ENCODE assay signal across 1 cellular context in genomic region chr3:52455283-52456168, GRCh38.
A peak's percentile ranks its signal among the peaks of the same experiment; 100 is the strongest.
TF ChIP-seq lines count a peak whose summit lies in the region.

NISCH (plus strand) TSS chr3:52455604; CDS start chr3:52455642, 38 bp downstream.

TF ChIP-seq in HepG2, 621 proteins besides CTCF, POLR2A, EP300 and RAD21 (continued from another document and continues in another):
- TF ChIP-seq ZNF776 (CRISPR knock-in tag; IDR thresholded peaks at IDR 0.05) = 0 out of 2 replicates have a peak, but pooled peaks have one; percentile 19
- no peak for TF ChIP-seq IKZF1 (IDR thresholded peaks at IDR 0.05)
- 0 out of 2 replicates have a peak, but pooled peaks have one; percentile 43 for TF ChIP-seq ZNF709 (CRISPR knock-in tag; IDR thresholded peaks at IDR 0.05)
- TF ChIP-seq ZKSCAN5 (CRISPR knock-in tag; IDR thresholded peaks at IDR 0.05) = no peak; the same call in 1 of the 2 replicates
- peak; percentile 21; the same call in 1 of the 2 replicates for TF ChIP-seq BORCS8-MEF2B (CRISPR knock-in tag; IDR thresholded peaks at IDR 0.05)
- no peak for TF ChIP-seq ATAD3A (CRISPR knock-in tag; IDR thresholded peaks at IDR 0.05)
- TF ChIP-seq ZNF549 (CRISPR knock-in tag; IDR thresholded peaks at IDR 0.05) = no peak
- TF ChIP-seq ERF (CRISPR knock-in tag; IDR thresholded peaks at IDR 0.05) = peak; percentile 85
- no peak for TF ChIP-seq PAWR (CRISPR knock-in tag; IDR thresholded peaks at IDR 0.05; ENCODE audit: borderline replicate concordance)
- 0 out of 2 replicates have a peak, but pooled peaks have one; percentile 18 for TF ChIP-seq RERE (CRISPR knock-in tag; IDR thresholded peaks at IDR 0.05; ENCODE audit: low read depth)
- TF ChIP-seq MED1 (CRISPR knock-in tag; IDR thresholded peaks at IDR 0.05) = peak; percentile 63
- 0 out of 2 replicates have a peak, but pooled peaks have one; percentile 22 for TF ChIP-seq YEATS2 (CRISPR knock-in tag; IDR thresholded peaks at IDR 0.05; ENCODE audit: borderline replicate concordance)
- TF ChIP-seq, protein P1, sequence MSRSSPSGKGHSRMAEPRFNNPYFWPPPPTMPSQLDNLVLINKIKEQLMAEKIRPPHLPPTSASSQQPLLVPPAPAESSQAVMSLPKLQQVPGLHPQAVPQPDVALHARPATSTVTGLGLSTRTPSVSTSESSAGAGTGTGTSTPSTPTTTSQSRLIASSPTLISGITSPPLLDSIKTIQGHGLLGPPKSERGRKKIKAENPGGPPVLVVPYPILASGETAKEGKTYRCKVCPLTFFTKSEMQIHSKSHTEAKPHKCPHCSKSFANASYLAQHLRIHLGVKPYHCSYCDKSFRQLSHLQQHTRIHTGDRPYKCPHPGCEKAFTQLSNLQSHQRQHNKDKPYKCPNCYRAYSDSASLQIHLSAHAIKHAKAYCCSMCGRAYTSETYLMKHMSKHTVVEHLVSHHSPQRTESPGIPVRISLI (CRISPR knock-in tag; IDR thresholded peaks at IDR 0.05; ENCODE audit: borderline replicate concordance) = no peak
- no peak for TF ChIP-seq NFE2 (CRISPR knock-in tag; IDR thresholded peaks at IDR 0.05)
- no peak for TF ChIP-seq TBX3 (IDR thresholded peaks at IDR 0.05; ENCODE audit: borderline replicate concordance)
- TF ChIP-seq, protein P2, sequence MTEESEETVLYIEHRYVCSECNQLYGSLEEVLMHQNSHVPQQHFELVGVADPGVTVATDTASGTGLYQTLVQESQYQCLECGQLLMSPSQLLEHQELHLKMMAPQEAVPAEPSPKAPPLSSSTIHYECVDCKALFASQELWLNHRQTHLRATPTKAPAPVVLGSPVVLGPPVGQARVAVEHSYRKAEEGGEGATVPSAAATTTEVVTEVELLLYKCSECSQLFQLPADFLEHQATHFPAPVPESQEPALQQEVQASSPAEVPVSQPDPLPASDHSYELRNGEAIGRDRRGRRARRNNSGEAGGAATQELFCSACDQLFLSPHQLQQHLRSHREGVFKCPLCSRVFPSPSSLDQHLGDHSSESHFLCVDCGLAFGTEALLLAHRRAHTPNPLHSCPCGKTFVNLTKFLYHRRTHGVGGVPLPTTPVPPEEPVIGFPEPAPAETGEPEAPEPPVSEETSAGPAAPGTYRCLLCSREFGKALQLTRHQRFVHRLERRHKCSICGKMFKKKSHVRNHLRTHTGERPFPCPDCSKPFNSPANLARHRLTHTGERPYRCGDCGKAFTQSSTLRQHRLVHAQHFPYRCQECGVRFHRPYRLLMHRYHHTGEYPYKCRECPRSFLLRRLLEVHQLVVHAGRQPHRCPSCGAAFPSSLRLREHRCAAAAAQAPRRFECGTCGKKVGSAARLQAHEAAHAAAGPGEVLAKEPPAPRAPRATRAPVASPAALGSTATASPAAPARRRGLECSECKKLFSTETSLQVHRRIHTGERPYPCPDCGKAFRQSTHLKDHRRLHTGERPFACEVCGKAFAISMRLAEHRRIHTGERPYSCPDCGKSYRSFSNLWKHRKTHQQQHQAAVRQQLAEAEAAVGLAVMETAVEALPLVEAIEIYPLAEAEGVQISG (CRISPR knock-in tag; IDR thresholded peaks at IDR 0.05) = no peak
- TF ChIP-seq HNF4G (IDR thresholded peaks at IDR 0.05; ENCODE audit: borderline replicate concordance, low read depth, low read length) = no peak
- TF ChIP-seq HNF4G (CRISPR knock-in tag; IDR thresholded peaks at IDR 0.05; ENCODE audit: borderline replicate concordance, low read depth) = peak; percentile 49; the same call in 1 of the 2 replicates
- TF ChIP-seq, protein P3, sequence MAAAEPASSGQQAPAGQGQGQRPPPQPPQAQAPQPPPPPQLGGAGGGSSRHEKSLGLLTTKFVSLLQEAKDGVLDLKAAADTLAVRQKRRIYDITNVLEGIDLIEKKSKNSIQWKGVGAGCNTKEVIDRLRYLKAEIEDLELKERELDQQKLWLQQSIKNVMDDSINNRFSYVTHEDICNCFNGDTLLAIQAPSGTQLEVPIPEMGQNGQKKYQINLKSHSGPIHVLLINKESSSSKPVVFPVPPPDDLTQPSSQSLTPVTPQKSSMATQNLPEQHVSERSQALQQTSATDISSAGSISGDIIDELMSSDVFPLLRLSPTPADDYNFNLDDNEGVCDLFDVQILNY (CRISPR knock-in tag; conservative IDR thresholded peaks at IDR 0.05) = no peak
- TF ChIP-seq MAZ (IDR thresholded peaks at IDR 0.05; ENCODE audit: borderline replicate concordance, low read depth, low read length) = peak; percentile 58; the same call in 1 of the 2 replicates
- TF ChIP-seq MAZ (CRISPR knock-in tag; IDR thresholded peaks at IDR 0.05; ENCODE audit: low read depth) = peak; percentile 86
- no peak for TF ChIP-seq HOXD1 (CRISPR knock-in tag; IDR thresholded peaks at IDR 0.05)
- TF ChIP-seq CEBPG (CRISPR knock-in tag; IDR thresholded peaks at IDR 0.05) = peak; percentile 98
- TF ChIP-seq SKI (IDR thresholded peaks at IDR 0.05; ENCODE audit: partially characterized antibody) = no peak
- TF ChIP-seq, protein P4, sequence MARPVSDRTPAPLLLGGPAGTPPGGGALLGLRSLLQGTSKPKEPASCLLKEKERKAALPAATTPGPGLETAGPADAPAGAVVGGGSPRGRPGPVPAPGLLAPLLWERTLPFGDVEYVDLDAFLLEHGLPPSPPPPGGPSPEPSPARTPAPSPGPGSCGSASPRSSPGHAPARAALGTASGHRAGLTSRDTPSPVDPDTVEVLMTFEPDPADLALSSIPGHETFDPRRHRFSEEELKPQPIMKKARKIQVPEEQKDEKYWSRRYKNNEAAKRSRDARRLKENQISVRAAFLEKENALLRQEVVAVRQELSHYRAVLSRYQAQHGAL (CRISPR knock-in tag; IDR thresholded peaks at IDR 0.05; ENCODE audit: not compliant biosample characterization) = no peak
- TF ChIP-seq CREB1 (IDR thresholded peaks at IDR 0.05) = no peak
- TF ChIP-seq CREB1 (CRISPR knock-in tag; IDR thresholded peaks at IDR 0.05) = no peak
- no peak for TF ChIP-seq HMG20B (CRISPR knock-in tag; conservative IDR thresholded peaks at IDR 0.05)
- no peak for TF ChIP-seq ZFP1 (CRISPR knock-in tag; IDR thresholded peaks at IDR 0.05)
- TF ChIP-seq ZNF724P (CRISPR knock-in tag; IDR thresholded peaks at IDR 0.05; ENCODE audit: borderline replicate concordance) = no peak
- TF ChIP-seq RARG (CRISPR knock-in tag; IDR thresholded peaks at IDR 0.05; ENCODE audit: low read depth) = no peak
- TF ChIP-seq ZNF275 (CRISPR knock-in tag; IDR thresholded peaks at IDR 0.05; ENCODE audit: borderline replicate concordance) = no peak
- no peak for TF ChIP-seq ZNF75D (CRISPR knock-in tag; IDR thresholded peaks at IDR 0.05; ENCODE audit: borderline replicate concordance)
- no peak for TF ChIP-seq ELF4 (CRISPR knock-in tag; IDR thresholded peaks at IDR 0.05; ENCODE audit: borderline replicate concordance)
- no peak for TF ChIP-seq NFIC (IDR thresholded peaks at IDR 0.05; ENCODE audit: low read length)
- TF ChIP-seq ZFP37 (CRISPR knock-in tag; IDR thresholded peaks at IDR 0.05; ENCODE audit: borderline replicate concordance) = no peak
- TF ChIP-seq ZNF570 (CRISPR knock-in tag; IDR thresholded peaks at IDR 0.05; ENCODE audit: borderline replicate concordance) = no peak
- no peak for TF ChIP-seq MNT (IDR thresholded peaks at IDR 0.05)
- no peak for TF ChIP-seq RFXANK (CRISPR knock-in tag; IDR thresholded peaks at IDR 0.05)
- no peak for TF ChIP-seq SATB2 (CRISPR knock-in tag; IDR thresholded peaks at IDR 0.05)
- TF ChIP-seq SIX4 (CRISPR knock-in tag; IDR thresholded peaks at IDR 0.05) = no peak
- no peak; the same call in 1 of the 2 replicates for TF ChIP-seq ZNF564 (CRISPR knock-in tag; IDR thresholded peaks at IDR 0.05)
- TF ChIP-seq AKNA (CRISPR knock-in tag; IDR thresholded peaks at IDR 0.05; ENCODE audit: borderline replicate concordance) = no peak
